In the genomic region with DNA sequence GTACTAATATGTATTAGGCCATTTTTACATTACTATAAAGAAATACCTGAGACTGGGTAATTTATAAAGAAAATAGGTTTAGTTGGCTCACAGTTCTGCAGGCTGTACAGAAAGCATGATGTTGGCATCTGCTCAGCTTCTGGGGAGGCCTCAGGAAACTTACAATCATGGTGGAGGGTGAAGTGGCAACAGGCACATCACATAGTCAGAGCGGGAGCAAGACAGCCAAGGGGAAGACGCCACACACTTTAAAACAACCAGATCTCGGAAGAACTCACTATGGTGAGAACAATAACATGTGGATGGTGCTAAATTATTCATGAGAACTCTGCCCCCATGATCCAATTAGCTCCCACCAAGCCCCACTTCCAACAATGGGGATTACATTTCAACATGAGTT, we compare ENCODE assay signal across 8 cellular contexts.
"Had no signal": no experiment of that assay in that cellular context is flagged by ENCODE, and none has a peak within 500 bp of the region (broad histone marks: within the 10 kb centered on the region; RNA-seq: fewer than 3 reads in every experiment).

No MANE protein-coding gene starts in this region.

- H3K9me3 Mint-ChIP-seq: IgD-negative memory B cell had no signal

- H3K9ac ChIP-seq: KMS-11 had no signal

- DNase-seq: IMR-90, KBM-7, KG1 had no signal

- H3K27ac ChIP-seq: HL-60, KMS-11 had no signal

- H3K27ac Mint-ChIP-seq: IgD-negative memory B cell had no signal

- H3K4me2 ChIP-seq: KMS-11 had no signal

- ATAC-seq: HepG2 had no signal

- H3K4me1 Mint-ChIP-seq: IgD-negative memory B cell had no signal

- H3K4me3 Mint-ChIP-seq: IgD-negative memory B cell had no signal

- FAIRE-seq: HepG2, HTR-8/SVneo had no signal
